8 cellular contexts compared by ENCODE assay signal in genomic region chr7:93228302-93228701, GRCh38. TPM values are rescaled to one million over a fixed set of nuclear protein-coding genes. Genes with fewer than 3 reads are reported as not detected.
DNase-seq lines count a peak whose midpoint lies in the region; ATAC-seq and TF ChIP-seq lines count a peak whose summit lies in the region.

No MANE protein-coding gene starts in this region.

- H3K27me3 ChIP-seq in MM.1S (replicated peaks; ENCODE audit: insufficient read depth, low read length) (no peaks in the 10 kb centered on the region), Panc1 (ENCODE audit: control insufficient read depth, insufficient read depth, low read length) (peaks cover 11% of the 10 kb centered on the region)

- H3K4me3 ChIP-seq in MM.1S (ENCODE audit: low read length) (no peak overlapping the region), Panc1 (ENCODE audit: low read depth in 2 of 2, low read length in 2 of 2) (no peak overlapping the region)

- H3F3A ChIP-seq in MM.1S (ENCODE audit: insufficient read depth, low read length) = peaks cover 12% of the 10 kb centered on the region; the same call in 1 of the 2 replicates

- H3K9me3 ChIP-seq in MM.1S (replicated peaks; ENCODE audit: insufficient read depth, low read length) (no peaks in the 10 kb centered on the region), Panc1 (ENCODE audit: control insufficient read depth, insufficient read depth, low read depth, low read length) (no peaks in the 10 kb centered on the region)

- DNase-seq in Ammon's horn (ENCODE audit: low spot score) = peak; percentile 64
- peak; percentile 76 for DNase-seq in MM.1S
- DNase-seq in Panc1 (ENCODE audit: low read depth, low spot score) = peak; percentile 46
- peak; percentile 80 for DNase-seq in dermis blood vessel endothelial cell
- DNase-seq in myocyte (ENCODE audit: low read depth) = peak; percentile 76

- H4K20me1 ChIP-seq in MM.1S (ENCODE audit: insufficient read depth, low read length) = no peaks in the 10 kb centered on the region

- H3K27ac ChIP-seq in MM.1S (ENCODE audit: low read length) = no peak overlapping the region
- no peak overlapping the region for H3K27ac ChIP-seq in Panc1 (ENCODE audit: low read length)

- in situ Hi-C loops in Panc1 (cut with HindIII; ENCODE audit: low pct_unique_long_range_greater_than_20kb, low sequenced_read_pairs) = no loop called here

- no peaks in the 10 kb centered on the region for H3K9me2 ChIP-seq in MM.1S (replicated peaks; ENCODE audit: insufficient read depth, low read length)

- BruUV-seq in Panc1 (replicated peaks; lab: Mats Ljungman, UMichigan) = no TSS peak

- peaks cover 11% of the 10 kb centered on the region for H3K79me2 ChIP-seq in MM.1S (ENCODE audit: low read length)

- TF ChIP-seq CTCF in MM.1S (IDR thresholded peaks at IDR 0.05; ENCODE audit: low read length) (peak; percentile 81), Panc1 (IDR thresholded peaks at IDR 0.05) (peak; percentile 77; the same call in 1 of the 2 replicates)

- intact Hi-C loops in Panc1 (cut with micrococcal nuclease; ENCODE audit: unreplicated experiment) = loop anchor here (2.0 to 5.0 kb wide), 2 partner anchors 51 to 136 kb away; no protein-coding TSS in a partner anchor

- no peak overlapping the region for H3K9ac ChIP-seq in MM.1S (ENCODE audit: low read length)

- H2AFZ ChIP-seq in MM.1S (ENCODE audit: low read length) = peak overlapping the region; percentile 21; the same call in 1 of the 2 replicates

- peak; percentile 47 for ATAC-seq in GM18517 (IDR thresholded peaks at IDR 0.05; ENCODE audit: unreplicated experiment)
- ATAC-seq in Panc1 = no peak
- no peak for ATAC-seq in HG02970 (IDR thresholded peaks at IDR 0.05; ENCODE audit: low FRiP score, unreplicated experiment)
- no peak for ATAC-seq in HG02759 (IDR thresholded peaks at IDR 0.05; ENCODE audit: unreplicated experiment)

- H3K36me3 ChIP-seq in MM.1S (replicated peaks; ENCODE audit: insufficient read depth, low read length) (no peaks in the 10 kb centered on the region), Panc1 (ENCODE audit: control insufficient read depth, insufficient read depth, low read length) (no peaks in the 10 kb centered on the region; the same call in 1 of the 2 replicates)

- H3K4me1 ChIP-seq in MM.1S (ENCODE audit: low read length) (peaks cover 2% of the 10 kb centered on the region; the same call in 1 of the 2 replicates), Panc1 (ENCODE audit: control insufficient read depth, insufficient read depth, low read length) (peaks cover 11% of the 10 kb centered on the region)

- POLR2A ChIA-PET in Panc1 (lab: Charles Lee) = no interaction called here

- H3K4me2 ChIP-seq in MM.1S (ENCODE audit: low read depth, low read length) = no peak overlapping the region

- CTCF ChIA-PET in Panc1 (lab: Charles Lee) = no interaction called here

RNA-seq across cellular contexts. Expression of gene HEPACAM2, which starts 2.0 kb away (rescaled TPM):
- total RNA-seq in Panc1 (2021; ENCODE audit: unreplicated experiment) = not detected
- polyA plus RNA-seq in Panc1 (2012; ENCODE audit: insufficient read length) = not detected
- not detected in 2 replicates for total RNA-seq in dermis blood vessel endothelial cell
- total RNA-seq in myocyte = not detected in 2 replicates
- 0.04 TPM for polyA plus RNA-seq in myocyte (2012)

RNA-seq across cellular contexts. Expression of gene VPS50, which starts 3.9 kb away (rescaled TPM):
- total RNA-seq in Panc1 (2021; ENCODE audit: unreplicated experiment) (14.6 TPM), dermis blood vessel endothelial cell (40.8 and 41.3 TPM in 2 replicates), myocyte (38.2 and 46.6 TPM in 2 replicates)
- polyA plus RNA-seq in Panc1 (2012; ENCODE audit: insufficient read length) = 4.1 TPM
- 8.0 TPM for polyA plus RNA-seq in myocyte (2012)
